11 cellular contexts compared by ENCODE assay signal in genomic region chr16:73019456-73020362, GRCh38. TPM values are rescaled to one million over a fixed set of nuclear protein-coding genes. Genes with fewer than 3 reads are reported as not detected.
DNase-seq lines count a peak whose midpoint lies in the region; ATAC-seq, FAIRE-seq and TF ChIP-seq lines count a peak whose summit lies in the region.
"Had no signal": no experiment of that assay in that cellular context is flagged by ENCODE, and none has a peak within 500 bp of the region (broad histone marks: within the 10 kb centered on the region; RNA-seq: fewer than 3 reads in every experiment).

No MANE protein-coding gene starts in this region.

- H3K27ac ChIP-seq in adrenal gland (peak overlapping the region; percentile 22 to 87 (median 65)), small intestine (ENCODE audit: low read depth in 1 of 2, low read length in 1 of 2) (peak overlapping the region in 1 of 2 donors; percentile 26)

- peak in 1 of 2 donors; percentile 24 for TF ChIP-seq POLR2A in adrenal gland (IDR thresholded peaks at IDR 0.05)

- H3K4me3 ChIP-seq in adrenal gland (no peak overlapping the region), small intestine (ENCODE audit: low read depth in 1 of 2, low read length in 2 of 2) (no peak overlapping the region)
- H3K4me3 ChIP-seq: GM12878, skin epidermis had no signal

- H3K4me1 ChIP-seq in adrenal gland (replicated peaks in 1 of 2) (peaks cover 30 to 64% of the 10 kb centered on the region in 2 donors), small intestine (ENCODE audit: control insufficient read depth in 2 of 2, insufficient read depth in 1 of 2, low read depth in 1 of 2, low read length in 1 of 2) (peaks cover 5 to 19% of the 10 kb centered on the region in 2 donors)

- H3K36me3 ChIP-seq in adrenal gland (replicated peaks in 1 of 2) (no peaks in the 10 kb centered on the region), small intestine (ENCODE audit: control insufficient read depth in 2 of 2, insufficient read depth in 2 of 2, low read length in 2 of 2) (no peaks in the 10 kb centered on the region)

- no peak for FAIRE-seq in small intestine (lab: Jason Lieb, UNC)
- FAIRE-seq: GM12878 had no signal

- peak; percentile 56 to 84 for ATAC-seq in left cardiac atrium
- no peak for ATAC-seq in GM21737 (IDR thresholded peaks at IDR 0.05; ENCODE audit: unreplicated experiment)
- no peak for ATAC-seq in GM19351 (IDR thresholded peaks at IDR 0.05; ENCODE audit: unreplicated experiment)
- ATAC-seq: activated CD4-positive, alpha-beta T cell treated with anti-CD3 and anti-CD28 coated beads for 36 hours had no signal

- intact Hi-C loops in adrenal gland (cut with DNase I) (no loop called here), left cardiac atrium (cut with DNase I) (no loop called here)

- WGBS in adrenal gland, 4 donors = 39 to 50% (median 44%) methylated on average over 18 to 19 of the region's 19 CpGs
- WGBS in small intestine, 3 donors = 70 to 76% (median 74%) methylated on average over 19 of the region's 19 CpGs

- no peaks in the 10 kb centered on the region for H3K9me3 ChIP-seq in adrenal gland (replicated peaks in 1 of 3)
- no peaks in the 10 kb centered on the region for H3K9me3 ChIP-seq in small intestine (ENCODE audit: control insufficient read depth, low read depth)

- DNase-seq in HK-2 (ENCODE audit: unreplicated experiment) (peak; percentile 62), adrenal gland (peak; percentile 55 to 87 (median 77)), left cardiac atrium (peak; percentile 47), small intestine (peak; percentile 28), NCI-H2107 (lab: John Stamatoyannopoulos, UW) (no peak)
- no peak for DNase-seq in activated T-cell treated with anti-CD3 and anti-CD28 coated beads, Interleukin-2, amount 50 U/mL, for 48 hours
- DNase-seq: activated CD4-positive, alpha-beta T cell treated with anti-CD3 and anti-CD28 coated beads for 36 hours had no signal

- no peak for TF ChIP-seq CTCF in adrenal gland (IDR thresholded peaks at IDR 0.05)

- H3K27me3 ChIP-seq in adrenal gland (no peaks in the 10 kb centered on the region), small intestine (ENCODE audit: control insufficient read depth in 2 of 2, insufficient read depth in 2 of 2, low read length in 2 of 2) (no peaks in the 10 kb centered on the region)

RNA-seq across cellular contexts. Expression of gene ZFHX3, which starts 28.2 kb away (rescaled TPM):
- 10 to 100 TPM; 16.8 to 31.6 (median 21.7) TPM for total RNA-seq in adrenal gland
- polyA plus RNA-seq in adrenal gland = 10 to 100 TPM in 1 of 3 donors, 1 to 10 TPM in 2; 2.4 to 11.2 (median 9.4) TPM
- total RNA-seq in left cardiac atrium = 10 to 100 TPM; 11.9 to 12.6 TPM
- polyA plus RNA-seq in small intestine = 1 to 10 TPM in 1 of 3 donors, under 1 TPM in 2; 0.45 to 4.9 (median 0.54) TPM

Comparison
In these comparisons a context has a peak if more than half of its experiments do, and no peak if none do; other contexts are left out.
1. DNase-seq: peak in HK-2 (single experiment), adrenal gland (7 of 7), left cardiac atrium (single experiment) and small intestine (single experiment); none in activated T-cell treated with anti-CD3 and anti-CD28 coated beads, Interleukin-2, amount 50 U/mL, for 48 hours (0 of 2) and NCI-H2107 (single experiment).
2. ATAC-seq: peak in left cardiac atrium (2 of 2); none in GM21737 (single experiment) and GM19351 (single experiment).